ENCODE assay signal across 9 cellular contexts in genomic region chr3:64685331-64685799, GRCh38. TPM values are rescaled to one million over a fixed set of nuclear protein-coding genes. Genes with fewer than 3 reads are reported as not detected.
DNase-seq lines count a peak whose midpoint lies in the region; ATAC-seq, FAIRE-seq and TF ChIP-seq lines count a peak whose summit lies in the region.
"Had no signal": no experiment of that assay in that cellular context is flagged by ENCODE, and none has a peak within 500 bp of the region (broad histone marks: within the 10 kb centered on the region; RNA-seq: fewer than 3 reads in every experiment).

No MANE protein-coding gene starts in this region.

- peak overlapping the region; percentile 70 to 94 (median 86) for H3K27ac ChIP-seq in Peyer's patch
- no peak overlapping the region for H3K27ac ChIP-seq in effector memory CD4-positive, alpha-beta T cell (ENCODE audit: insufficient read depth, low read length, poor library complexity, severe bottlenecking)
- no peak overlapping the region for H3K27ac ChIP-seq in RWPE1

- no peaks in the 10 kb centered on the region for H3K27me3 ChIP-seq in Peyer's patch
- H3K27me3 ChIP-seq in effector memory CD4-positive, alpha-beta T cell (replicated peaks; ENCODE audit: control insufficient read depth, insufficient read depth, low read length, poor library complexity, severe bottlenecking): no peaks in the 10 kb centered on the region

- no peak for TF ChIP-seq POLR2A in Peyer's patch (IDR thresholded peaks at IDR 0.05)

- peaks cover 0 to 6% (median 0%) of the 10 kb centered on the region in 4 donors for H3K4me1 ChIP-seq in Peyer's patch
- no peaks in the 10 kb centered on the region for H3K4me1 ChIP-seq in effector memory CD4-positive, alpha-beta T cell (ENCODE audit: control insufficient read depth, insufficient read depth, low read length, poor library complexity, severe bottlenecking)

- H3K4me3 Mint-ChIP-seq in nephron progenitor cell: peak overlapping the region; percentile 96
- no peak overlapping the region for H3K4me3 Mint-ChIP-seq in activated CD4-positive, alpha-beta T cell treated with anti-CD3 and anti-CD28 coated beads for 36 hours

- FAIRE-seq in GM19239 (lab: Jason Lieb, UNC): no peak

- H3K27ac Mint-ChIP-seq in nephron progenitor cell: peak overlapping the region; percentile 99
- H3K27ac Mint-ChIP-seq in activated CD4-positive, alpha-beta T cell treated with anti-CD3 and anti-CD28 coated beads for 36 hours: no peak overlapping the region
- H3K27ac Mint-ChIP-seq: CD14-positive monocyte had no signal

- no peaks in the 10 kb centered on the region for H3K9me3 Mint-ChIP-seq in nephron progenitor cell
- no peaks in the 10 kb centered on the region for H3K9me3 Mint-ChIP-seq in activated CD4-positive, alpha-beta T cell treated with anti-CD3 and anti-CD28 coated beads for 36 hours (ENCODE audit: low read depth)

- no peak for ATAC-seq in activated CD4-positive, alpha-beta T cell treated with anti-CD3 and anti-CD28 coated beads for 36 hours

- intact Hi-C loops in activated CD4-positive, alpha-beta T cell treated with anti-CD3 and anti-CD28 coated beads for 36 hours (cut with DNase I, micrococcal nuclease): no loop called here

- peaks cover 51% of the 10 kb centered on the region for H3K4me1 Mint-ChIP-seq in nephron progenitor cell
- H3K4me1 Mint-ChIP-seq in activated CD4-positive, alpha-beta T cell treated with anti-CD3 and anti-CD28 coated beads for 36 hours: peaks cover 3% of the 10 kb centered on the region
- H3K4me1 Mint-ChIP-seq: CD14-positive monocyte had no signal

- H3K36me3 ChIP-seq in Peyer's patch: peaks cover 0 to 5% (median 0%) of the 10 kb centered on the region in 3 donors
- no peaks in the 10 kb centered on the region for H3K36me3 ChIP-seq in effector memory CD4-positive, alpha-beta T cell (ENCODE audit: control insufficient read depth, insufficient read depth, low read length)

- H3K9me3 ChIP-seq in Peyer's patch: no peaks in the 10 kb centered on the region
- no peaks in the 10 kb centered on the region for H3K9me3 ChIP-seq in effector memory CD4-positive, alpha-beta T cell (ENCODE audit: control insufficient read depth, low read length)

- POLR2A ChIA-PET in RWPE1 (lab: Yijun Ruan, JAX; ENCODE audit: low non-redundant PET): no interaction called here
- POLR2A ChIA-PET in activated CD4-positive, alpha-beta T cell treated with anti-CD3 and anti-CD28 coated beads for 36 hours (lab: Charles Lee): no interaction called here

- peaks cover 21% of the 10 kb centered on the region for H3K27me3 Mint-ChIP-seq in nephron progenitor cell (ENCODE audit: low read depth, poor library complexity)
- peaks cover 43% of the 10 kb centered on the region for H3K27me3 Mint-ChIP-seq in activated CD4-positive, alpha-beta T cell treated with anti-CD3 and anti-CD28 coated beads for 36 hours

- H3K4me3 ChIP-seq in Peyer's patch (peak overlapping the region; percentile 27 to 68 (median 55)), fibroblast of villous mesenchyme (ENCODE audit: low read depth, low read length) (peak overlapping the region; percentile 77)
- H3K4me3 ChIP-seq in effector memory CD4-positive, alpha-beta T cell (ENCODE audit: insufficient read depth, low read depth, low read length, poor library complexity, severe bottlenecking): no peak overlapping the region

- TF ChIP-seq CTCF in Peyer's patch (IDR thresholded peaks at IDR 0.05): no peak
- no peak for TF ChIP-seq CTCF in fibroblast of villous mesenchyme (IDR thresholded peaks at IDR 0.05; ENCODE audit: insufficient read depth, low read depth, low read length)
- no peak for TF ChIP-seq CTCF in nephron progenitor cell (IDR thresholded peaks at IDR 0.05)
- no peak for TF ChIP-seq CTCF in RWPE1 (conservative IDR thresholded peaks at IDR 0.05; ENCODE audit: low read depth)

- CTCF ChIA-PET in RWPE1 (lab: Yijun Ruan, JAX): no interaction called here
- CTCF ChIA-PET in activated CD4-positive, alpha-beta T cell treated with anti-CD3 and anti-CD28 coated beads for 36 hours (lab: Charles Lee): no interaction called here

- peaks cover 29% of the 10 kb centered on the region for H3K36me3 Mint-ChIP-seq in nephron progenitor cell (ENCODE audit: low read depth)
- H3K36me3 Mint-ChIP-seq in activated CD4-positive, alpha-beta T cell treated with anti-CD3 and anti-CD28 coated beads for 36 hours (ENCODE audit: low read depth): no peaks in the 10 kb centered on the region
- H3K36me3 Mint-ChIP-seq: CD14-positive monocyte had no signal

- DNase-seq in 8988T (peak; percentile 14), Peyer's patch (peak in 1 of 3 donors; percentile 57), fibroblast of villous mesenchyme (ENCODE audit: low read depth) (peak; percentile 87), nephron progenitor cell (no peak), GM19239 (ENCODE audit: insufficient read length, low spot score) (no peak), RWPE1 (ENCODE audit: low spot score) (no peak)
- DNase-seq in effector memory CD4-positive, alpha-beta T cell: no peak
- no peak for DNase-seq in activated CD4-positive, alpha-beta T cell treated with anti-CD3 and anti-CD28 coated beads for 36 hours

RNA-seq across cellular contexts. Expression of gene ADAMTS9, which starts 2.4 kb away (rescaled TPM):
- 10 to 100 TPM in 2 of 4 donors, 1 to 10 TPM in 2; 5.1 to 52.0 (median 9.5) TPM for total RNA-seq in Peyer's patch
- 1.7 and 1.9 TPM in 2 replicates for total RNA-seq in fibroblast of villous mesenchyme
- not detected for total RNA-seq in activated CD4-positive, alpha-beta T cell treated with anti-CD3 and anti-CD28 coated beads for 36 hours

Comparison
In these comparisons a context has a peak if more than half of its experiments do, and no peak if none do; other contexts are left out.
1. DNase-seq: peak in 8988T (single experiment) and fibroblast of villous mesenchyme (single experiment); none in nephron progenitor cell (single experiment), GM19239 (single experiment), effector memory CD4-positive, alpha-beta T cell (0 of 3), RWPE1 (single experiment) and activated CD4-positive, alpha-beta T cell treated with anti-CD3 and anti-CD28 coated beads for 36 hours (single experiment).
2. H3K27ac ChIP-seq: peak in Peyer's patch (4 of 4); none in effector memory CD4-positive, alpha-beta T cell (single experiment) and RWPE1 (single experiment).